In genomic region chr14:56414231-56414630, GRCh38 we compare ENCODE assay signal across 15 cellular contexts.
"Had no signal": no experiment of that assay in that cellular context is flagged by ENCODE, and none has a peak within 500 bp of the region (broad histone marks: within the 10 kb centered on the region; RNA-seq: fewer than 3 reads in every experiment).

No MANE protein-coding gene starts in this region.

- ATAC-seq: activated CD8-positive, alpha-beta T cell treated with anti-CD3 and anti-CD28 coated beads for 36 hours; activated T-cell treated with anti-CD3 and anti-CD28 coated beads, Interleukin-2, amount 50 U/mL, for 4 hours; heart right ventricle; mucosa of descending colon; naive thymus-derived CD8-positive, alpha-beta T cell; pancreas; WTC11 had no signal

- H3K4me3 ChIP-seq: heart right ventricle, mucosa of descending colon, pancreas, sigmoid colon, spleen, suprapubic skin had no signal

- H3K27me3 ChIP-seq: pancreas, sigmoid colon, spleen, suprapubic skin had no signal

- DNase-seq: activated CD4-positive, alpha-beta T cell treated with anti-CD3 and anti-CD28 coated beads for 4 hours; activated CD8-positive, alpha-beta T cell treated with anti-CD3 and anti-CD28 coated beads for 36 hours; activated effector memory CD4-positive, alpha-beta T cell treated with anti-CD3 and anti-CD28 coated beads, Interleukin-2, amount 50 U/mL, for 16 hours; activated T-cell treated with anti-CD3 and anti-CD28 coated beads, Interleukin-2, amount 50 U/mL, for 4 hours; amniotic stem cell; heart right ventricle; mammary epithelial cell; mucosa of descending colon; naive thymus-derived CD8-positive, alpha-beta T cell; pancreas; sigmoid colon; spleen; trophoblast cell had no signal

- H3K27ac ChIP-seq: heart right ventricle, pancreas, sigmoid colon, spleen, suprapubic skin had no signal

- H3K9me3 ChIP-seq: mucosa of descending colon, pancreas, sigmoid colon, spleen, suprapubic skin had no signal

- H3K36me3 ChIP-seq: heart right ventricle, pancreas, sigmoid colon, spleen, suprapubic skin had no signal

- H3K4me1 ChIP-seq: pancreas, suprapubic skin had no signal
